Comparison of ENCODE assay signal across 31 cellular contexts in the genomic region with DNA sequence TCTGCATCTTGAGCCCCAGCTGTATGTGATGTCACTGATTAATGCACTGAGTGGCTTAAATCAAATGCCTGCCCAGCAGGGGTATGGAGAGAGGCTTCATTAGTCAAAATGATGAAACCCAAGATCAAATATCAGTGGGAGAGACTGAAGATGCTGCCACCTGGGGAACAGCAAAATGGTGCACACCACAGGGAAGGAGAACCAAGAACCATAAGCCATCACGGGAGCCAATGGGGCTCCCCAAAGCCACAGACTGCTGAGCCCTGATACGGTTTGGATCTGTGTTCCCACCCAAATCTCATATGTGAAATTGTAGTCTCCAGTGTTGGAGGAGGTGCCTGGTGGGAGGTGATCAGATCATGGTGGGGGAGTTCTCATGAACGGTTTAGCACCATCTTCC.
"Had no signal": no experiment of that assay in that cellular context is flagged by ENCODE, and none has a peak within 500 bp of the region (broad histone marks: within the 10 kb centered on the region; RNA-seq: fewer than 3 reads in every experiment).

No MANE protein-coding gene starts in this region.

- H3K36me3 ChIP-seq: ascending aorta, cardiac muscle cell, colonic mucosa, esophagus squamous epithelium, neutrophil, transverse colon had no signal

- H3K27me3 ChIP-seq: ascending aorta, cardiac muscle cell, colonic mucosa, esophagus squamous epithelium, neutrophil, testis, transverse colon had no signal

- H3K4me3 ChIP-seq: ascending aorta, cardiac muscle cell, colonic mucosa, esophagus squamous epithelium, lung, mucosa of descending colon, skin epidermis, testis, transverse colon had no signal

- H3K4me1 ChIP-seq: colonic mucosa, esophagus squamous epithelium, testis had no signal

- DNase-seq: activated CD4-positive, alpha-beta memory T cell treated with anti-CD3 and anti-CD28 coated beads, Interleukin-2, amount 10 ng/mL, durations not matched to agents 7 days and 5 days; activated CD4-positive, alpha-beta T cell treated with anti-CD3 and anti-CD28 coated beads, Interleukin-2, amount 10 ng/mL, durations not matched to agents 24 days and 14 days; activated CD4-positive, CD25-positive, alpha-beta regulatory T cell treated with anti-CD3 and anti-CD28 coated beads, Interleukin-2, amount 50 U/mL, for 72 hours; activated CD8-positive, alpha-beta memory T cell treated with anti-CD3 and anti-CD28 coated beads, Interleukin-2, amount 50 U/mL, for 48 hours; activated gamma-delta T cell; activated naive CD4-positive, alpha-beta T cell treated with anti-CD3 and anti-CD28 coated beads, Interleukin-2, amount 10 ng/mL, durations not matched to agents 7 days and 5 days; activated naive CD8-positive, alpha-beta T cell treated with anti-CD3 and anti-CD28 coated beads, Interleukin-2, amount 10 ng/mL, durations not matched to agents 7 days and 5 days; activated T-cell treated with anti-CD3 and anti-CD28 coated beads, Interleukin-2, amount 50 U/mL, for 24 hours; cerebellar nuclear complex; colonic mucosa; effector CD8-positive, alpha-beta T cell; esophagus squamous epithelium; foreskin melanocyte; kidney glomerular epithelial cell; mesendoderm; retina; stimulated activated CD4-positive, alpha-beta T cell treated with anti-CD3 and anti-CD28 coated beads, Interleukin-12 subunit alpha, Interleukin-12 subunit beta, amount 100 ng/mL, for 4 hours; stimulated activated CD4-positive, alpha-beta T cell treated with anti-CD3 and anti-CD28 coated beads, Interleukin-4, amount 100 ng/mL, for 1 hour; stimulated activated naive CD8-positive, alpha-beta T cell treated with anti-CD3 and anti-CD28 coated beads, Interleukin-15, Interleukin-2, amounts not matched to agents 100 U/mL and 50 U/mL, for 24 hours; testis; transverse colon had no signal

- ATAC-seq: left lobe of liver; natural killer cell treated with Interleukin-12 subunit alpha and Interleukin-12 subunit beta and Interleukin-15 and Interleukin-18, amount 100 ng/mL, for 72 hours; sciatic nerve; stimulated activated naive CD8-positive, alpha-beta T cell treated with anti-CD3 and anti-CD28 coated beads, Interleukin-15, Interleukin-2, amounts not matched to agents 100 U/mL and 50 U/mL, for 24 hours had no signal

- H3K9me3 ChIP-seq: ascending aorta, colonic mucosa, esophagus squamous epithelium, mucosa of descending colon, neutrophil, testis, transverse colon had no signal

- H3K27ac ChIP-seq: ascending aorta, colonic mucosa, epithelial cell of prostate, esophagus squamous epithelium, neutrophil, skin epidermis, testis, transverse colon had no signal
